19 cellular contexts compared by ENCODE assay signal in genomic region chr11:27409060-27409459, GRCh38. TPM values are rescaled to one million over a fixed set of nuclear protein-coding genes. Genes with fewer than 3 reads are reported as not detected.
DNase-seq lines count a peak whose midpoint lies in the region; ATAC-seq and TF ChIP-seq lines count a peak whose summit lies in the region.
"Had no signal": no experiment of that assay in that cellular context is flagged by ENCODE, and none has a peak within 500 bp of the region (broad histone marks: within the 10 kb centered on the region; RNA-seq: fewer than 3 reads in every experiment).

No MANE protein-coding gene starts in this region.

- ATAC-seq in GM19455 (IDR thresholded peaks at IDR 0.05; ENCODE audit: unreplicated experiment), result no peak
- ATAC-seq in HG03354 (IDR thresholded peaks at IDR 0.05; ENCODE audit: poor library complexity, severe bottlenecking, unreplicated experiment), result no peak
- no peak for ATAC-seq in HG03196 (IDR thresholded peaks at IDR 0.05; ENCODE audit: unreplicated experiment)

- TF ChIP-seq CTCF in coronary artery (IDR thresholded peaks at IDR 0.05) (no peak), right atrium auricular region (IDR thresholded peaks at IDR 0.05) (no peak)

- DNase-seq in coronary artery (ENCODE audit: low spot score) (no peak), right atrium auricular region (ENCODE audit: low spot score) (no peak), NCI-H1417 (lab: John Stamatoyannopoulos, UW) (no peak)
- DNase-seq: CD4-positive, alpha-beta T cell; COR-L47; DMS79; NCI-H1092; NCI-H1436 treated with DMSO at 0.1 percent for 48 hours; NCI-H1930; NCI-H2227 treated with DMSO at 0.1 percent for 48 hours; NCI-H510A treated with DMSO at 0.1 percent for 48 hours; NCI-H748 treated with DMSO at 0.1 percent for 48 hours; PC-9; RPMI8226; SIG-M5 had no signal

- no peaks in the 10 kb centered on the region for H3K27me3 ChIP-seq in right atrium auricular region
- H3K27me3 ChIP-seq in skeletal muscle tissue (ENCODE audit: control insufficient read depth in 3 of 3, insufficient read depth in 3 of 3, low read length in 3 of 3), result no peaks in the 10 kb centered on the region

- H3K4me3 ChIP-seq in coronary artery (no peak overlapping the region), right atrium auricular region (no peak overlapping the region), skeletal muscle tissue (ENCODE audit: low read length in 3 of 3) (no peak overlapping the region)
- H3K4me3 ChIP-seq: PC-9 had no signal

- H3K36me3 ChIP-seq in right atrium auricular region, result no peaks in the 10 kb centered on the region
- H3K36me3 ChIP-seq in skeletal muscle tissue (ENCODE audit: control insufficient read depth in 3 of 3, insufficient read depth in 3 of 3, low read length in 3 of 3), result no peaks in the 10 kb centered on the region

- no peak overlapping the region for H3K9ac ChIP-seq in skeletal muscle tissue (ENCODE audit: low read depth in 1 of 3, low read length in 3 of 3)

- H3K27ac ChIP-seq in coronary artery (peak overlapping the region; percentile 4 to 29), right atrium auricular region (peak overlapping the region; percentile 29 to 61), skeletal muscle tissue (ENCODE audit: low read depth, low read length) (peak overlapping the region; percentile 8)
- H3K27ac ChIP-seq: PC-9 had no signal

- H3K4me1 ChIP-seq in right atrium auricular region (peaks cover 0 to 31% of the 10 kb centered on the region in 2 donors), skeletal muscle tissue (ENCODE audit: control insufficient read depth in 3 of 3, insufficient read depth in 3 of 3, low read length in 3 of 3) (peaks cover 0 to 6% (median 0%) of the 10 kb centered on the region in 3 donors)

- H3K9me3 ChIP-seq in right atrium auricular region, result no peaks in the 10 kb centered on the region
- H3K9me3 ChIP-seq in skeletal muscle tissue (ENCODE audit: control insufficient read depth in 3 of 3, low read length in 3 of 3), result no peaks in the 10 kb centered on the region

RNA-seq across cellular contexts. Expression of gene CCDC34, which starts 46.0 kb away (rescaled TPM):
- total RNA-seq in right atrium auricular region (1 to 10 TPM in 1 of 2 donors, not detected in 1; 2.6 TPM), skeletal muscle tissue (2.1 TPM)
